23 cellular contexts compared by ENCODE assay signal in genomic region chr9:87069690-87070089, GRCh38.
DNase-seq lines count a peak whose midpoint lies in the region; ATAC-seq and TF ChIP-seq lines count a peak whose summit lies in the region.
"Had no signal": no experiment of that assay in that cellular context is flagged by ENCODE, and none has a peak within 500 bp of the region (broad histone marks: within the 10 kb centered on the region; RNA-seq: fewer than 3 reads in every experiment).

No MANE protein-coding gene starts in this region.

- in situ Hi-C loops in IMR-90 (cut with MboI; ENCODE audit: low sequenced_read_pairs): no loop called here

- H3K27me3 Mint-ChIP-seq in Caco-2 (ENCODE audit: insufficient read depth, unreplicated experiment): peaks cover 3% of the 10 kb centered on the region
- H3K27me3 Mint-ChIP-seq: activated naive CD4-positive, alpha-beta T cell treated with anti-CD3 and anti-CD28 coated beads, Interleukin-2, amount 50 U/mL, for 24 hours; CD4-positive, alpha-beta T cell had no signal

- H3K27me3 ChIP-seq in IMR-90 (ENCODE audit: control insufficient read depth, insufficient read depth, low read length) (no peaks in the 10 kb centered on the region), osteoblast (ENCODE audit: insufficient read depth, low read length) (no peaks in the 10 kb centered on the region), Caco-2 (replicated peaks; ENCODE audit: control insufficient read depth, insufficient read depth, low read length) (no peaks in the 10 kb centered on the region; the same call in 1 of the 2 replicates)
- H3K27me3 ChIP-seq: ascending aorta had no signal

- H3K9me1 ChIP-seq in IMR-90 (ENCODE audit: insufficient read depth, low read length): no peaks in the 10 kb centered on the region

- H3K4me1 Mint-ChIP-seq in Caco-2 (ENCODE audit: low read depth, unreplicated experiment): no peaks in the 10 kb centered on the region
- H3K4me1 Mint-ChIP-seq: activated CD4-positive, alpha-beta T cell treated with anti-CD3 and anti-CD28 coated beads, Interleukin-2, amount 10 ng/mL, durations not matched to agents 7 days and 5 days; activated CD8-positive, alpha-beta memory T cell treated with anti-CD3 and anti-CD28 coated beads, Interleukin-2, amount 10 ng/mL, durations not matched to agents 7 days and 5 days; activated naive CD4-positive, alpha-beta T cell treated with anti-CD3 and anti-CD28 coated beads, Interleukin-2, amount 50 U/mL, for 24 hours had no signal

- H3K4ac ChIP-seq in IMR-90 (ENCODE audit: low read depth, low read length): no peak overlapping the region

- H3K36me3 Mint-ChIP-seq in Caco-2 (ENCODE audit: insufficient read depth, unreplicated experiment): no peaks in the 10 kb centered on the region
- H3K36me3 Mint-ChIP-seq: activated CD8-positive, alpha-beta memory T cell treated with anti-CD3 and anti-CD28 coated beads, Interleukin-2, amount 10 ng/mL, durations not matched to agents 7 days and 5 days; activated naive CD4-positive, alpha-beta T cell treated with anti-CD3 and anti-CD28 coated beads, Interleukin-2, amount 50 U/mL, for 24 hours had no signal

- peak; percentile 75 for ATAC-seq in IMR-90 (ENCODE audit: low read depth)
- ATAC-seq in HG03135 (IDR thresholded peaks at IDR 0.05; ENCODE audit: unreplicated experiment): no peak
- ATAC-seq: activated CD8-positive, alpha-beta memory T cell treated with anti-CD3 and anti-CD28 coated beads, Interleukin-2, amount 10 ng/mL, durations not matched to agents 7 days and 5 days; HepG2 had no signal

- H3K4me3 Mint-ChIP-seq in Caco-2 (ENCODE audit: unreplicated experiment): no peak overlapping the region
- H3K4me3 Mint-ChIP-seq: activated CD4-positive, alpha-beta T cell treated with anti-CD3 and anti-CD28 coated beads, Interleukin-2, amount 10 ng/mL, durations not matched to agents 7 days and 5 days; activated CD8-positive, alpha-beta memory T cell treated with anti-CD3 and anti-CD28 coated beads, Interleukin-2, amount 10 ng/mL, durations not matched to agents 7 days and 5 days; activated naive CD4-positive, alpha-beta T cell treated with anti-CD3 and anti-CD28 coated beads, Interleukin-2, amount 50 U/mL, for 24 hours; CD4-positive, alpha-beta T cell had no signal

- POLR2A ChIA-PET in IMR-90 (lab: Charles Lee; ENCODE audit: unreplicated experiment) (no interaction called here), Caco-2 (lab: Charles Lee) (no interaction called here)

- no peak for TF ChIP-seq RAD21 in IMR-90 (IDR thresholded peaks at IDR 0.05; ENCODE audit: low read length)

- DNase-seq in CD1c-positive myeloid dendritic cell (ENCODE audit: extremely low spot score) (peak; percentile 3), IMR-90 (peak; percentile 69), fibroblast of peridontal ligament (ENCODE audit: extremely low read depth) (peak; percentile 88), osteoblast (ENCODE audit: insufficient read length, low spot score, missing footprints) (no peak), NCI-H526 treated with DMSO at 0.1 percent for 48 hours (lab: John Stamatoyannopoulos, UW) (no peak), Caco-2 (no peak), SKM-1 treated with dmso at 0.1 percent for 144 hours (lab: John Stamatoyannopoulos, UW; ENCODE audit: unreplicated experiment) (no peak)
- DNase-seq: ACHN; activated CD4-positive, alpha-beta T cell treated with anti-CD3 and anti-CD28 coated beads, Interleukin-2, amount 10 ng/mL, durations not matched to agents 7 days and 5 days; activated CD8-positive, alpha-beta memory T cell treated with anti-CD3 and anti-CD28 coated beads, Interleukin-2, amount 10 ng/mL, durations not matched to agents 7 days and 5 days; CD4-positive, alpha-beta T cell; central memory CD4-positive, alpha-beta T cell; GF-D8; NCI-H1417 treated with DMSO at 0.1 percent for 48 hours; nucleus accumbens had no signal

- dilution Hi-C loops in IMR-90 (cut with HindIII; ENCODE audit: low sequenced_read_pairs, unreplicated experiment): no loop called here

- H3K79me2 ChIP-seq in osteoblast (ENCODE audit: insufficient read depth, low read length): no peaks in the 10 kb centered on the region

- H3K9me3 ChIP-seq in IMR-90 (ENCODE audit: control insufficient read depth, insufficient read depth, low read length): no peaks in the 10 kb centered on the region
- H3K9me3 ChIP-seq in osteoblast (ENCODE audit: low read depth, low read length): no peaks in the 10 kb centered on the region
- no peaks in the 10 kb centered on the region for H3K9me3 ChIP-seq in Caco-2
- H3K9me3 ChIP-seq: ascending aorta had no signal

- H2AK9ac ChIP-seq in IMR-90 (replicated peaks; ENCODE audit: low read depth, low read length, poor library complexity): peak overlapping the region; percentile 51

- H3K27ac ChIP-seq in IMR-90 (ENCODE audit: insufficient read depth, low read length): peak overlapping the region; percentile 41; the same call in 1 of the 2 replicates
- H3K27ac ChIP-seq in osteoblast (ENCODE audit: low read depth, low read length): peak overlapping the region; percentile 25
- H3K27ac ChIP-seq: ascending aorta, epithelial cell of prostate, HL-60, VCaP had no signal

- H3K9ac ChIP-seq in IMR-90 (ENCODE audit: low read depth, low read length): no peak overlapping the region

- CTCF ChIA-PET in IMR-90 (lab: Yijun Ruan, JAX) (interaction anchor here (1.0 kb wide), 1 partner anchor 9 kb away, joined by 3 read pairs; no protein-coding TSS in a partner anchor), Caco-2 (lab: Charles Lee) (no interaction called here)

- H3K27ac Mint-ChIP-seq in Caco-2 (ENCODE audit: unreplicated experiment): no peak overlapping the region
- H3K27ac Mint-ChIP-seq: activated CD4-positive, alpha-beta T cell treated with anti-CD3 and anti-CD28 coated beads, Interleukin-2, amount 10 ng/mL, durations not matched to agents 7 days and 5 days; activated CD8-positive, alpha-beta memory T cell treated with anti-CD3 and anti-CD28 coated beads, Interleukin-2, amount 10 ng/mL, durations not matched to agents 7 days and 5 days; activated naive CD4-positive, alpha-beta T cell treated with anti-CD3 and anti-CD28 coated beads, Interleukin-2, amount 50 U/mL, for 24 hours; CD4-positive, alpha-beta T cell had no signal

- H2BK20ac ChIP-seq in IMR-90 (ENCODE audit: low read depth, low read length): no peak overlapping the region

- H3K4me1 ChIP-seq in IMR-90 (ENCODE audit: control insufficient read depth, insufficient read depth, low read length) (peaks cover 5% of the 10 kb centered on the region; the same call in 1 of the 2 replicates), osteoblast (ENCODE audit: insufficient read depth, low read length) (peaks cover 9% of the 10 kb centered on the region), Caco-2 (no peaks in the 10 kb centered on the region)

- no peak overlapping the region for H2AK5ac ChIP-seq in IMR-90 (ENCODE audit: low read depth, low read length)

- no CpG with 5 or more reads among the region's 3 CpGs for WGBS in IMR-90 (ENCODE audit: extremely low coverage in 2 of 2, insufficient read length in 1 of 2), 2 experiments

- TF ChIP-seq CTCF in IMR-90 (conservative IDR thresholded peaks at IDR 0.05; ENCODE audit: low read depth, low read length) (no peak), osteoblast (IDR thresholded peaks at IDR 0.05; ENCODE audit: extremely low read depth, low read depth, low read length) (no peak), Caco-2 (IDR thresholded peaks at IDR 0.05; ENCODE audit: insufficient read depth in 1 of 2, low read depth in 1 of 2, low read length in 1 of 2, severe bottlenecking in 1 of 2, unreplicated experiment in 1 of 2) (no peak)

- H3K79me1 ChIP-seq in IMR-90 (ENCODE audit: low read depth in 1 of 2, low read length in 2 of 2): no peaks in the 10 kb centered on the region

- H2BK15ac ChIP-seq in IMR-90 (ENCODE audit: low read depth, low read length): no peak overlapping the region

- no peak overlapping the region for H4K91ac ChIP-seq in IMR-90 (ENCODE audit: insufficient read depth, low read depth, low read length)

- H3K18ac ChIP-seq in IMR-90 (ENCODE audit: low read depth, low read length): peak overlapping the region; percentile 14; the same call in 1 of the 2 replicates

- 0 out of 2 replicates have a peak overlapping the region, but pooled peaks have one; percentile 9 for H4K5ac ChIP-seq in IMR-90 (ENCODE audit: low read depth, low read length)

- no peak overlapping the region for H3K56ac ChIP-seq in IMR-90 (ENCODE audit: extremely low read depth, insufficient read depth, low read length)

- intact Hi-C loops in IMR-90 (cut with micrococcal nuclease): no loop called here
- intact Hi-C loops in Caco-2 (cut with micrococcal nuclease; ENCODE audit: unreplicated experiment): no loop called here

- H3K4me2 ChIP-seq in IMR-90 (ENCODE audit: low read depth, low read length) (peak overlapping the region; percentile 37), osteoblast (ENCODE audit: insufficient read depth, low read length) (peak overlapping the region; percentile 4)

- 0 out of 2 replicates have a peak overlapping the region, but pooled peaks have one; percentile 18 for H3K14ac ChIP-seq in IMR-90 (replicated peaks; ENCODE audit: low read depth, low read length)

- no peaks in the 10 kb centered on the region for H4K20me1 ChIP-seq in IMR-90 (ENCODE audit: insufficient read depth, low read length)
- no peaks in the 10 kb centered on the region for H4K20me1 ChIP-seq in osteoblast (ENCODE audit: insufficient read depth, low read length)

- H3K23ac ChIP-seq in IMR-90 (ENCODE audit: low read depth, low read length): no peak overlapping the region

- H4K8ac ChIP-seq in IMR-90 (ENCODE audit: low read depth in 2 of 2, low read length in 2 of 2): no peak overlapping the region

- H3K9me3 Mint-ChIP-seq in Caco-2 (ENCODE audit: unreplicated experiment): no peaks in the 10 kb centered on the region
- H3K9me3 Mint-ChIP-seq: activated CD4-positive, alpha-beta T cell treated with anti-CD3 and anti-CD28 coated beads, Interleukin-2, amount 10 ng/mL, durations not matched to agents 7 days and 5 days; activated naive CD4-positive, alpha-beta T cell treated with anti-CD3 and anti-CD28 coated beads, Interleukin-2, amount 50 U/mL, for 24 hours; CD4-positive, alpha-beta T cell had no signal

- no peak overlapping the region for H2BK120ac ChIP-seq in IMR-90 (ENCODE audit: low read depth, low read length)

- no peak for TF ChIP-seq POLR2A in IMR-90 (IDR thresholded peaks at IDR 0.05; ENCODE audit: low read depth, low read length)

- no peak overlapping the region for H2BK5ac ChIP-seq in IMR-90 (ENCODE audit: low read depth, low read length, poor library complexity, severe bottlenecking)

- BruUV-seq in IMR-90 (replicated peaks; lab: Mats Ljungman, UMichigan) (no TSS peak), Caco-2 (replicated peaks; lab: Mats Ljungman, UMichigan) (no TSS peak)

- no peak overlapping the region for H3K4me3 ChIP-seq in IMR-90 (ENCODE audit: insufficient read depth, low read depth, low read length)
- no peak overlapping the region for H3K4me3 ChIP-seq in osteoblast (ENCODE audit: insufficient read depth, low read length)
- H3K4me3 ChIP-seq in Caco-2 (ENCODE audit: low read depth, low read length): no peak overlapping the region
- H3K4me3 ChIP-seq: ascending aorta, lung had no signal

- peak overlapping the region; percentile 66 for H2AFZ ChIP-seq in IMR-90 (replicated peaks; ENCODE audit: low read length, poor library complexity)
- H2AFZ ChIP-seq in osteoblast (ENCODE audit: low read length): peak overlapping the region; percentile 33

- H3K36me3 ChIP-seq in IMR-90 (ENCODE audit: control insufficient read depth, insufficient read depth, low read length): no peaks in the 10 kb centered on the region
- no peaks in the 10 kb centered on the region for H3K36me3 ChIP-seq in osteoblast (ENCODE audit: insufficient read depth, low read length)
- H3K36me3 ChIP-seq in Caco-2 (ENCODE audit: control insufficient read depth, insufficient read depth, low read length): no peaks in the 10 kb centered on the region
- H3K36me3 ChIP-seq: ascending aorta had no signal

Comparison
In these comparisons a context has a peak if more than half of its experiments do, and no peak if none do; other contexts are left out.
1. DNase-seq: peak in CD1c-positive myeloid dendritic cell (single experiment), IMR-90 (single experiment) and fibroblast of peridontal ligament (single experiment); none in osteoblast (single experiment), NCI-H526 treated with DMSO at 0.1 percent for 48 hours (single experiment), Caco-2 (0 of 2) and SKM-1 treated with dmso at 0.1 percent for 144 hours (single experiment).